Comparison of ENCODE assay signal across 27 cellular contexts in genomic region chr7:14635955-14636354, GRCh38.
DNase-seq lines count a peak whose midpoint lies in the region; ATAC-seq, FAIRE-seq and TF ChIP-seq lines count a peak whose summit lies in the region.
"Had no signal": no experiment of that assay in that cellular context is flagged by ENCODE, and none has a peak within 500 bp of the region (broad histone marks: within the 10 kb centered on the region; RNA-seq: fewer than 3 reads in every experiment).

No MANE protein-coding gene starts in this region.

- ATAC-seq in pancreas (peak; percentile 48 to 81 (median 68)), HG03520 (IDR thresholded peaks at IDR 0.05; ENCODE audit: unreplicated experiment) (no peak)
- ATAC-seq: A549, Panc1 had no signal

- no peak overlapping the region for H2AFZ ChIP-seq in OCI-LY1 (ENCODE audit: low read length)

- 0 out of 2 replicates have a peak overlapping the region, but pooled peaks have one; percentile 7 for H3K4me2 ChIP-seq in OCI-LY1 (ENCODE audit: low read length)
- H3K4me2 ChIP-seq: A549; BLaER1 treated with 17β-estradiol and CSF1 and Interleukin-3, amounts not matched to agents 10 nM and 100 nM had no signal

- H3K27me3 ChIP-seq in OCI-LY1 (ENCODE audit: insufficient read depth, low read length), result no peaks in the 10 kb centered on the region
- H3K27me3 ChIP-seq in pancreas, result no peaks in the 10 kb centered on the region
- H3K27me3 ChIP-seq in Peyer's patch, result no peaks in the 10 kb centered on the region
- H3K27me3 ChIP-seq: BLaER1 treated with 17β-estradiol and CSF1 and Interleukin-3, amounts not matched to agents 10 nM and 100 nM; MG63 had no signal

- H3K4me3 ChIP-seq in OCI-LY1 (ENCODE audit: low read depth, low read length, poor library complexity, severe bottlenecking) (no peak overlapping the region), epithelial cell of proximal tubule (ENCODE audit: low read depth, low read length) (no peak overlapping the region), pancreas (no peak overlapping the region), Peyer's patch (no peak overlapping the region)
- H3K4me3 ChIP-seq: A549; BLaER1 treated with 17β-estradiol and CSF1 and Interleukin-3, amounts not matched to agents 10 nM and 100 nM; MG63; SK-N-MC had no signal

- no peak overlapping the region for H3K27ac ChIP-seq in OCI-LY1 (ENCODE audit: low read depth, low read length, poor library complexity, severe bottlenecking)
- H3K27ac ChIP-seq in pancreas, result no peak overlapping the region
- H3K27ac ChIP-seq in Peyer's patch, result no peak overlapping the region
- H3K27ac ChIP-seq: A549; BLaER1 treated with 17β-estradiol and CSF1 and Interleukin-3, amounts not matched to agents 10 nM and 100 nM; SK-N-MC had no signal

- no peak for TF ChIP-seq POLR2A in Peyer's patch (IDR thresholded peaks at IDR 0.05)

- H3K9me3 ChIP-seq in OCI-LY1 (ENCODE audit: low read length) (no peaks in the 10 kb centered on the region), pancreas (no peaks in the 10 kb centered on the region), Peyer's patch (no peaks in the 10 kb centered on the region)
- H3K9me3 ChIP-seq: A549; BLaER1 treated with 17β-estradiol and CSF1 and Interleukin-3, amounts not matched to agents 10 nM and 100 nM; MG63 had no signal

- peak; percentile 41 for FAIRE-seq in pancreas (lab: Jason Lieb, UNC)
- FAIRE-seq: A549, GM12891, H54, HTR-8/SVneo had no signal

- intact Hi-C loops in pancreas (cut with DNase I), result no loop called here

- no peaks in the 10 kb centered on the region for H3K79me2 ChIP-seq in OCI-LY1 (ENCODE audit: insufficient read depth, low read length)

- H3F3A ChIP-seq in OCI-LY1 (ENCODE audit: insufficient read depth, low read length), result no peaks in the 10 kb centered on the region

- WGBS in pancreas, 2 donors, result 25 to 35% methylated on average over 4 of the region's 4 CpGs

- H3K36me3 ChIP-seq in OCI-LY1 (ENCODE audit: insufficient read depth, low read length), result no peaks in the 10 kb centered on the region
- no peaks in the 10 kb centered on the region for H3K36me3 ChIP-seq in pancreas
- H3K36me3 ChIP-seq in Peyer's patch, result no peaks in the 10 kb centered on the region
- H3K36me3 ChIP-seq: BLaER1 treated with 17β-estradiol and CSF1 and Interleukin-3, amounts not matched to agents 10 nM and 100 nM; MG63 had no signal

- H4K20me1 ChIP-seq in OCI-LY1 (ENCODE audit: insufficient read depth, low read length), result no peaks in the 10 kb centered on the region
- H4K20me1 ChIP-seq: BLaER1 treated with 17β-estradiol and CSF1 and Interleukin-3, amounts not matched to agents 10 nM and 100 nM had no signal

- H3K9ac ChIP-seq in OCI-LY1 (ENCODE audit: low read length), result no peak overlapping the region
- H3K9ac ChIP-seq: BLaER1 treated with 17β-estradiol and CSF1 and Interleukin-3, amounts not matched to agents 10 nM and 100 nM had no signal

- DNase-seq in LoVo (ENCODE audit: low spot score) (peak; percentile 42), epithelial cell of proximal tubule (ENCODE audit: low read depth) (peak; percentile 39), pancreas (no peak), Peyer's patch (no peak)
- DNase-seq in activated CD4-positive, alpha-beta T cell treated with anti-CD3 and anti-CD28 coated beads for 4 hours, result no peak
- DNase-seq: AML-193; CD4-positive, alpha-beta T cell; COR-L47; DMS79; EL; GDM1; KBM-7; MG63; NCI-H1694; NCI-H2029 treated with DMSO at 0.1 percent for 48 hours; NCI-H446 treated with DMSO at 0.1 percent for 48 hours; NCI-H526; SIG-M5 had no signal

- H3K4me1 ChIP-seq in OCI-LY1 (ENCODE audit: insufficient read depth, low read length, severe bottlenecking), result peaks cover 29% of the 10 kb centered on the region
- H3K4me1 ChIP-seq in pancreas, result peaks cover 7 to 17% (median 15%) of the 10 kb centered on the region in 3 donors
- peaks cover 0 to 6% (median 0%) of the 10 kb centered on the region in 4 donors for H3K4me1 ChIP-seq in Peyer's patch
- H3K4me1 ChIP-seq: A549; BLaER1 treated with 17β-estradiol and CSF1 and Interleukin-3, amounts not matched to agents 10 nM and 100 nM had no signal

- H3K9me2 ChIP-seq in OCI-LY1 (ENCODE audit: low read depth, low read length), result no peaks in the 10 kb centered on the region

- TF ChIP-seq CTCF in OCI-LY1 (IDR thresholded peaks at IDR 0.05; ENCODE audit: low read length) (no peak), epithelial cell of proximal tubule (conservative IDR thresholded peaks at IDR 0.05; ENCODE audit: low read depth, low read length) (no peak), pancreas (IDR thresholded peaks at IDR 0.05) (no peak), Peyer's patch (IDR thresholded peaks at IDR 0.05) (no peak)

Comparison
In these comparisons a context has a peak if more than half of its experiments do, and no peak if none do; other contexts are left out.
1. DNase-seq: peak in LoVo (single experiment) and epithelial cell of proximal tubule (single experiment); none in pancreas (0 of 6), activated CD4-positive, alpha-beta T cell treated with anti-CD3 and anti-CD28 coated beads for 4 hours (0 of 2) and Peyer's patch (0 of 3).